ENCODE assay signal across 7 cellular contexts in the genomic region with DNA sequence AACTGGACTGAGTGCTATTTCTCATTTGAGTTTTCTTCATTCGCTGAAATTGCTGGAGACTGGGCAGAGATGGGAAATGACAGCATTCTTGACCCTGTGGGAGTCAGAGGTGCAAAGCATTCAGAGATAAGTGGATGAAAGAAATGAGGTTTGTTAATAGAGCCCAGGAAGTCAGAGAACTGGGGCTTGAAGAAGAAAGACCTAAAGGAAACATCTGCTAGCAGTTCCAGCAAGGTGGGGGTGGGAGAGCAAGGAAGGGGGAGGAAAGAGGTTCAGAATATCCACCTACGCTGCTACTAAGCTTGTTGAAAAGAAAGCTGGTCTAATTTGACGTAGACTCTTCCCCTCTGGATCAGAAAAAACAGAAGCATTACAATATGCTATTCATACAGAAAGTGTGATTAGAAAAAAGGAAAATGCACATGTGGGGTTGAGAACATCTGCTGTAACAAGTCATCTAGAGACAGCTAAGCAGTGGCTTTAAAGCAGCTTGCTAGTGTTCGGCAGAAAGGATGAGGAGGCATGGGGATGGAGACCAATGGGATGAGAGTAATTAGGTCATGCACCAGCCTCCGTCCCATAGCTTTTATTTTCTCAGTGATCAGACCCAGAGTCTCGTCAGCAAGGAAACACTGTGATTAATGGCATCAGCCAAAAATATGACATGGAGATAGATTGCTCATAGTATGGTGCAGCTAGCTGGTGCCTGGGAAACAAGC. TPM values are rescaled to one million over a fixed set of nuclear protein-coding genes. Genes with fewer than 3 reads are reported as not detected.
DNase-seq lines count a peak whose midpoint lies in the region; ATAC-seq and TF ChIP-seq lines count a peak whose summit lies in the region.

No MANE protein-coding gene starts in this region.

- no peaks in the 10 kb centered on the region for H3K9me3 ChIP-seq in adrenal gland (replicated peaks in 1 of 3)

- no peak overlapping the region for H3K4me3 ChIP-seq in adrenal gland

- WGBS in adrenal gland, 4 donors, result 53 to 68% (median 63%) methylated on average over 6 of the region's 6 CpGs

- no peak overlapping the region for H3K27ac ChIP-seq in adrenal gland

- peak overlapping the region; percentile 50 for H3K4me3 Mint-ChIP-seq in activated CD8-positive, alpha-beta T cell treated with anti-CD3 and anti-CD28 coated beads for 36 hours

- no peak for TF ChIP-seq POLR2A in adrenal gland (IDR thresholded peaks at IDR 0.05)

- H3K4me1 Mint-ChIP-seq in activated CD8-positive, alpha-beta T cell treated with anti-CD3 and anti-CD28 coated beads for 36 hours (ENCODE audit: low read depth), result peaks cover 63% of the 10 kb centered on the region

- peak overlapping the region; percentile 81 for H3K27ac Mint-ChIP-seq in activated CD8-positive, alpha-beta T cell treated with anti-CD3 and anti-CD28 coated beads for 36 hours

- ATAC-seq in GM19035 (IDR thresholded peaks at IDR 0.05; ENCODE audit: unreplicated experiment) (peak; percentile 55), HG02938 (IDR thresholded peaks at IDR 0.05; ENCODE audit: unreplicated experiment) (peak; percentile 60)
- ATAC-seq in activated CD8-positive, alpha-beta T cell treated with anti-CD3 and anti-CD28 coated beads for 36 hours, result peak; percentile 88

- POLR2A ChIA-PET in activated CD8-positive, alpha-beta T cell treated with anti-CD3 and anti-CD28 coated beads for 36 hours (lab: Charles Lee), result interaction anchor here (0.7 to 2.2 kb wide), 7 partner anchors 15 to 203 kb away, joined by 3 to 8 read pairs (median 5); partner anchors contain the start of genes GLS and NEMP2

- no peaks in the 10 kb centered on the region for H3K27me3 ChIP-seq in adrenal gland

- no peaks in the 10 kb centered on the region for H3K27me3 Mint-ChIP-seq in activated CD8-positive, alpha-beta T cell treated with anti-CD3 and anti-CD28 coated beads for 36 hours

- H3K36me3 Mint-ChIP-seq in activated CD8-positive, alpha-beta T cell treated with anti-CD3 and anti-CD28 coated beads for 36 hours (ENCODE audit: low read depth), result peaks cover 33% of the 10 kb centered on the region

- peaks cover 0 to 10% of the 10 kb centered on the region in 2 donors for H3K4me1 ChIP-seq in adrenal gland (replicated peaks in 1 of 2)

- TF ChIP-seq CTCF in activated CD8-positive, alpha-beta T cell treated with anti-CD3 and anti-CD28 coated beads for 36 hours (IDR thresholded peaks at IDR 0.05), result no peak
- no peak for TF ChIP-seq CTCF in adrenal gland (IDR thresholded peaks at IDR 0.05)

- no peaks in the 10 kb centered on the region for H3K9me3 Mint-ChIP-seq in activated CD8-positive, alpha-beta T cell treated with anti-CD3 and anti-CD28 coated beads for 36 hours

- peaks cover 0 to 11% of the 10 kb centered on the region in 2 donors for H3K36me3 ChIP-seq in adrenal gland (replicated peaks in 1 of 2)

- DNase-seq in activated CD8-positive, alpha-beta T cell treated with anti-CD3 and anti-CD28 coated beads for 36 hours, result peak; percentile 63
- DNase-seq in kidney glomerular epithelial cell (lab: John Stamatoyannopoulos, UW) (peak; percentile 77), DMS153 treated with DMSO at 0.1 percent for 48 hours (lab: John Stamatoyannopoulos, UW; ENCODE audit: unreplicated experiment) (no peak), 8988T (no peak), adrenal gland (no peak)

- intact Hi-C loops in activated CD8-positive, alpha-beta T cell treated with anti-CD3 and anti-CD28 coated beads for 36 hours (cut with micrococcal nuclease), result loop anchor here (1.0 to 10.0 kb wide), 3 partner anchors 28 to 274 kb away; partner anchors contain the start of gene MFSD6
- intact Hi-C loops in adrenal gland (cut with DNase I), result no loop called here

- CTCF ChIA-PET in activated CD8-positive, alpha-beta T cell treated with anti-CD3 and anti-CD28 coated beads for 36 hours (lab: Charles Lee), result interaction anchor here (0.8 to 4.0 kb wide), 10 partner anchors 14 to 178 kb away, joined by 3 to 52 read pairs (median 4); no protein-coding TSS in a partner anchor

RNA-seq across cellular contexts. Expression of gene NAB1, which starts 29.7 kb away (rescaled TPM):
- total RNA-seq in activated CD8-positive, alpha-beta T cell treated with anti-CD3 and anti-CD28 coated beads for 36 hours, result 10 to 100 TPM; 23.0 to 24.8 TPM
- 10 to 100 TPM; 19.3 to 43.7 (median 29.9) TPM for total RNA-seq in adrenal gland
- 10 to 100 TPM; 13.0 to 29.9 (median 15.9) TPM for polyA plus RNA-seq in adrenal gland

Comparison
In these comparisons a context has a peak if more than half of its experiments do, and no peak if none do; other contexts are left out.
1. DNase-seq: peak in activated CD8-positive, alpha-beta T cell treated with anti-CD3 and anti-CD28 coated beads for 36 hours (single experiment) and kidney glomerular epithelial cell (single experiment); none in DMS153 treated with DMSO at 0.1 percent for 48 hours (single experiment), 8988T (single experiment) and adrenal gland (0 of 7).
2. Peak in every context shown above with its lines, with median percentiles within 50 percentile points of each other: ATAC-seq.